21 cellular contexts compared by ENCODE assay signal in genomic region chr9:77402286-77402685, GRCh38.
"Had no signal": no experiment of that assay in that cellular context is flagged by ENCODE, and none has a peak within 500 bp of the region (broad histone marks: within the 10 kb centered on the region; RNA-seq: fewer than 3 reads in every experiment).

No MANE protein-coding gene starts in this region.

- ATAC-seq: activated CD8-positive, alpha-beta T cell treated with anti-CD3 and anti-CD28 coated beads for 36 hours; heart left ventricle; left ventricle myocardium superior; sciatic nerve; stimulated activated naive CD8-positive, alpha-beta T cell treated with anti-CD3 and anti-CD28 coated beads, Interleukin-15, Interleukin-2, amounts not matched to agents 100 U/mL and 50 U/mL, for 24 hours; T-cell had no signal

- H3K27me3 ChIP-seq: ascending aorta, heart left ventricle, upper lobe of left lung had no signal

- H3K9me3 ChIP-seq: ascending aorta, heart left ventricle, upper lobe of left lung had no signal

- DNase-seq: activated CD4-positive, alpha-beta T cell treated with anti-CD3 and anti-CD28 coated beads for 4 hours; activated CD8-positive, alpha-beta memory T cell treated with anti-CD3 and anti-CD28 coated beads, Interleukin-2, amount 50 U/mL, for 4 hours; activated CD8-positive, alpha-beta T cell treated with anti-CD3 and anti-CD28 coated beads for 36 hours; activated naive CD4-positive, alpha-beta T cell; central memory CD4-positive, alpha-beta T cell; effector memory CD4-positive, alpha-beta T cell; foreskin melanocyte; heart left ventricle; kidney; left ventricle myocardium superior; mesendoderm; stimulated activated CD4-positive, alpha-beta T cell treated with anti-CD3 and anti-CD28 coated beads, Interleukin-12 subunit alpha, Interleukin-12 subunit beta, amount 100 ng/mL, for 4 hours; stimulated activated CD4-positive, alpha-beta T cell treated with anti-CD3 and anti-CD28 coated beads, Interleukin-2, amount 100 ng/mL, for 48 hours; stimulated activated CD8-positive, alpha-beta memory T cell treated with anti-CD3 and anti-CD28 coated beads, Interleukin-4, amount 100 ng/mL, for 48 hours; stimulated activated naive CD8-positive, alpha-beta T cell treated with anti-CD3 and anti-CD28 coated beads, Interleukin-15, Interleukin-2, amounts not matched to agents 100 U/mL and 50 U/mL, for 24 hours; T-cell; T1000; upper lobe of left lung; WERI-Rb-1 had no signal

- H3K27ac Mint-ChIP-seq: activated CD8-positive, alpha-beta T cell treated with anti-CD3 and anti-CD28 coated beads for 36 hours; T-cell had no signal

- H3K4me3 ChIP-seq: ascending aorta, heart left ventricle, upper lobe of left lung had no signal

- H3K9me3 Mint-ChIP-seq: activated CD8-positive, alpha-beta T cell treated with anti-CD3 and anti-CD28 coated beads for 36 hours had no signal

- H3K27me3 Mint-ChIP-seq: activated CD8-positive, alpha-beta T cell treated with anti-CD3 and anti-CD28 coated beads for 36 hours; T-cell had no signal

- FAIRE-seq: kidney had no signal

- H3K4me1 Mint-ChIP-seq: T-cell had no signal

- H3K36me3 ChIP-seq: WERI-Rb-1 had no signal

- H3K27ac ChIP-seq: ascending aorta, heart left ventricle, upper lobe of left lung, WERI-Rb-1 had no signal

- H3K4me1 ChIP-seq: ascending aorta, heart left ventricle, upper lobe of left lung had no signal

- H3K4me3 Mint-ChIP-seq: activated CD8-positive, alpha-beta T cell treated with anti-CD3 and anti-CD28 coated beads for 36 hours; T-cell had no signal
